In the genomic region with DNA sequence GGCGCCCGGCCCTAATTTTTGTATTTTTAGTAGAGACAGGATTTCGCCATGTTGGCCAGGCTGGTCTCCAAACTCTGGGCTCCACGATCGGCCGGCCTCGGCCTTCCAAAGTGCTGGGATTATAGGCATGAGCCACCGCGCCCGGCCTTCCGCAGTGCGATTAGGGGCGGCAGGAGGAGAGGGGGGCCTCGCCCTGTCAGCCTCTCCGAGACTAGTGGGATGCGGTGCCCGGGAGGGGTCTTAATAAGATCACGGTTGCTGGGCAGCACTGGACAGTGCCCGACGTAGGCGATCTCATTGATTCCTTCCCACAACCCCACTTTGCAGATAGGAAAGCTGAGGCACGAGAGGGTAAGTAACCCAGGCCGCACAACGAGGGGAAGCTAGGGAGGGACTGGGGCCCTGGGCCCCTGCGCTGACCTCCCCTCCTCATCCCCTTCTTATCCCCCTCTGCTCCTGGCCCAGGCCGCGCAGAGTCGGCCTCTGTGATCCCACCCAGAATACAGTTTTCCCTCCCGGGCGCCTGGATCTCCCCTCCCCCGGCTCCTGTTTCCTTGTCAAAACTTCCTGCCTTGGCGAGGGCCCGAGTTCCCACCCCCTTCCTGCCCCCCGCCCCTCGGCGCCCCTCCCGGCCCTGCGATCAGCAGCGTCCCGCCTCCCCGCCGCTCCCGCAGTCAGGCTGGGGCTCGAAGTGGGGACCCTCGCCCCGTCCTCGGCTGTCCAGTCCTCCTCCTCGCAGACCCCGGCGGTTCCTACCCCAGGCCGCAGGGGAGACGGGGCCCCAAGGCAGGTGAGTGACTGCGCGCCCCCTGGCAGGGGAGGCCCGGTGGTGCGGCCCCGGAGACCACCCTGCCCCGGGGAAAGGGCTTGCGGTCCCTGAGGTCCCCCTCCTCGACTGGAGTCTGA, we compare ENCODE assay signal across 1 cellular context.
TF ChIP-seq lines count a peak whose summit lies in the region.

A gene with protein sequence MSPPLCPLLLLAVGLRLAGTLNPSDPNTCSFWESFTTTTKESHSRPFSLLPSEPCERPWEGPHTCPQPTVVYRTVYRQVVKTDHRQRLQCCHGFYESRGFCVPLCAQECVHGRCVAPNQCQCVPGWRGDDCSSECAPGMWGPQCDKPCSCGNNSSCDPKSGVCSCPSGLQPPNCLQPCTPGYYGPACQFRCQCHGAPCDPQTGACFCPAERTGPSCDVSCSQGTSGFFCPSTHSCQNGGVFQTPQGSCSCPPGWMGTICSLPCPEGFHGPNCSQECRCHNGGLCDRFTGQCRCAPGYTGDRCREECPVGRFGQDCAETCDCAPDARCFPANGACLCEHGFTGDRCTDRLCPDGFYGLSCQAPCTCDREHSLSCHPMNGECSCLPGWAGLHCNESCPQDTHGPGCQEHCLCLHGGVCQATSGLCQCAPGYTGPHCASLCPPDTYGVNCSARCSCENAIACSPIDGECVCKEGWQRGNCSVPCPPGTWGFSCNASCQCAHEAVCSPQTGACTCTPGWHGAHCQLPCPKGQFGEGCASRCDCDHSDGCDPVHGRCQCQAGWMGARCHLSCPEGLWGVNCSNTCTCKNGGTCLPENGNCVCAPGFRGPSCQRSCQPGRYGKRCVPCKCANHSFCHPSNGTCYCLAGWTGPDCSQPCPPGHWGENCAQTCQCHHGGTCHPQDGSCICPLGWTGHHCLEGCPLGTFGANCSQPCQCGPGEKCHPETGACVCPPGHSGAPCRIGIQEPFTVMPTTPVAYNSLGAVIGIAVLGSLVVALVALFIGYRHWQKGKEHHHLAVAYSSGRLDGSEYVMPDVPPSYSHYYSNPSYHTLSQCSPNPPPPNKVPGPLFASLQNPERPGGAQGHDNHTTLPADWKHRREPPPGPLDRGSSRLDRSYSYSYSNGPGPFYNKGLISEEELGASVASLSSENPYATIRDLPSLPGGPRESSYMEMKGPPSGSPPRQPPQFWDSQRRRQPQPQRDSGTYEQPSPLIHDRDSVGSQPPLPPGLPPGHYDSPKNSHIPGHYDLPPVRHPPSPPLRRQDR (plus strand): TSS at position 671 of the 906 bp plus-strand sequence. CDS start 10,209 bp downstream, outside the sequence.

TF ChIP-seq in GM23338, 12 proteins besides CTCF, POLR2A, EP300 and RAD21 (continued from another document):
- TF ChIP-seq, protein P1, sequence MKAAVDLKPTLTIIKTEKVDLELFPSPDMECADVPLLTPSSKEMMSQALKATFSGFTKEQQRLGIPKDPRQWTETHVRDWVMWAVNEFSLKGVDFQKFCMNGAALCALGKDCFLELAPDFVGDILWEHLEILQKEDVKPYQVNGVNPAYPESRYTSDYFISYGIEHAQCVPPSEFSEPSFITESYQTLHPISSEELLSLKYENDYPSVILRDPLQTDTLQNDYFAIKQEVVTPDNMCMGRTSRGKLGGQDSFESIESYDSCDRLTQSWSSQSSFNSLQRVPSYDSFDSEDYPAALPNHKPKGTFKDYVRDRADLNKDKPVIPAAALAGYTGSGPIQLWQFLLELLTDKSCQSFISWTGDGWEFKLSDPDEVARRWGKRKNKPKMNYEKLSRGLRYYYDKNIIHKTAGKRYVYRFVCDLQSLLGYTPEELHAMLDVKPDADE (IDR thresholded peaks at IDR 0.05), result no peak
- TF ChIP-seq POLR2AphosphoS5 (IDR thresholded peaks at IDR 0.05; ENCODE audit: low read depth), result no peak
- TF ChIP-seq, protein P2, sequence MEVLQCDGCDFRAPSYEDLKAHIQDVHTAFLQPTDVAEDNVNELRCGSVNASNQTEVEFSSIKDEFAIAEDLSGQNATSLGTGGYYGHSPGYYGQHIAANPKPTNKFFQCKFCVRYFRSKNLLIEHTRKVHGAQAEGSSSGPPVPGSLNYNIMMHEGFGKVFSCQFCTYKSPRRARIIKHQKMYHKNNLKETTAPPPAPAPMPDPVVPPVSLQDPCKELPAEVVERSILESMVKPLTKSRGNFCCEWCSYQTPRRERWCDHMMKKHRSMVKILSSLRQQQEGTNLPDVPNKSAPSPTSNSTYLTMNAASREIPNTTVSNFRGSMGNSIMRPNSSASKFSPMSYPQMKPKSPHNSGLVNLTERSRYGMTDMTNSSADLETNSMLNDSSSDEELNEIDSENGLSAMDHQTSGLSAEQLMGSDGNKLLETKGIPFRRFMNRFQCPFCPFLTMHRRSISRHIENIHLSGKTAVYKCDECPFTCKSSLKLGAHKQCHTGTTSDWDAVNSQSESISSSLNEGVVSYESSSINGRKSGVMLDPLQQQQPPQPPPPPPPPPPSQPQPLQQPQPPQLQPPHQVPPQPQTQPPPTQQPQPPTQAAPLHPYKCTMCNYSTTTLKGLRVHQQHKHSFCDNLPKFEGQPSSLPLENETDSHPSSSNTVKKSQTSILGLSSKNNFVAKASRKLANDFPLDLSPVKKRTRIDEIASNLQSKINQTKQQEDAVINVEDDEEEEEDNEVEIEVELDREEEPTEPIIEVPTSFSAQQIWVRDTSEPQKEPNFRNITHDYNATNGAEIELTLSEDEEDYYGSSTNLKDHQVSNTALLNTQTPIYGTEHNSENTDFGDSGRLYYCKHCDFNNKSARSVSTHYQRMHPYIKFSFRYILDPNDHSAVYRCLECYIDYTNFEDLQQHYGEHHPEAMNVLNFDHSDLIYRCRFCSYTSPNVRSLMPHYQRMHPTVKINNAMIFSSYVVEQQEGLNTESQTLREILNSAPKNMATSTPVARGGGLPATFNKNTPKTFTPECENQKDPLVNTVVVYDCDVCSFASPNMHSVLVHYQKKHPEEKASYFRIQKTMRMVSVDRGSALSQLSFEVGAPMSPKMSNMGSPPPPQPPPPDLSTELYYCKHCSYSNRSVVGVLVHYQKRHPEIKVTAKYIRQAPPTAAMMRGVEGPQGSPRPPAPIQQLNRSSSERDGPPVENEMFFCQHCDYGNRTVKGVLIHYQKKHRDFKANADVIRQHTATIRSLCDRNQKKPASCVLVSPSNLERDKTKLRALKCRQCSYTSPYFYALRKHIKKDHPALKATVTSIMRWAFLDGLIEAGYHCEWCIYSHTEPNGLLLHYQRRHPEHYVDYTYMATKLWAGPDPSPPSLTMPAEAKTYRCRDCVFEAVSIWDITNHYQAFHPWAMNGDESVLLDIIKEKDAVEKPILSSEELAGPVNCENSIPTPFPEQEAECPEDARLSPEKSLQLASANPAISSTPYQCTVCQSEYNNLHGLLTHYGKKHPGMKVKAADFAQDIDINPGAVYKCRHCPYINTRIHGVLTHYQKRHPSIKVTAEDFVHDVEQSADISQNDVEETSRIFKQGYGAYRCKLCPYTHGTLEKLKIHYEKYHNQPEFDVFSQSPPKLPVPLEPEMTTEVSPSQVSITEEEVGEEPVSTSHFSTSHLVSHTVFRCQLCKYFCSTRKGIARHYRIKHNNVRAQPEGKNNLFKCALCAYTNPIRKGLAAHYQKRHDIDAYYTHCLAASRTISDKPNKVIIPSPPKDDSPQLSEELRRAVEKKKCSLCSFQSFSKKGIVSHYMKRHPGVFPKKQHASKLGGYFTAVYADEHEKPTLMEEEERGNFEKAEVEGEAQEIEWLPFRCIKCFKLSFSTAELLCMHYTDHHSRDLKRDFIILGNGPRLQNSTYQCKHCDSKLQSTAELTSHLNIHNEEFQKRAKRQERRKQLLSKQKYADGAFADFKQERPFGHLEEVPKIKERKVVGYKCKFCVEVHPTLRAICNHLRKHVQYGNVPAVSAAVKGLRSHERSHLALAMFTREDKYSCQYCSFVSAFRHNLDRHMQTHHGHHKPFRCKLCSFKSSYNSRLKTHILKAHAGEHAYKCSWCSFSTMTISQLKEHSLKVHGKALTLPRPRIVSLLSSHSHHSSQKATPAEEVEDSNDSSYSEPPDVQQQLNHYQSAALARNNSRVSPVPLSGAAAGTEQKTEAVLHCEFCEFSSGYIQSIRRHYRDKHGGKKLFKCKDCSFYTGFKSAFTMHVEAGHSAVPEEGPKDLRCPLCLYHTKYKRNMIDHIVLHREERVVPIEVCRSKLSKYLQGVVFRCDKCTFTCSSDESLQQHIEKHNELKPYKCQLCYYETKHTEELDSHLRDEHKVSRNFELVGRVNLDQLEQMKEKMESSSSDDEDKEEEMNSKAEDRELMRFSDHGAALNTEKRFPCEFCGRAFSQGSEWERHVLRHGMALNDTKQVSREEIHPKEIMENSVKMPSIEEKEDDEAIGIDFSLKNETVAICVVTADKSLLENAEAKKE (CRISPR knock-in tag; IDR thresholded peaks at IDR 0.05), result no peak
- no peak for TF ChIP-seq NANOG (IDR thresholded peaks at IDR 0.05; ENCODE audit: borderline replicate concordance)
- TF ChIP-seq, protein P3, sequence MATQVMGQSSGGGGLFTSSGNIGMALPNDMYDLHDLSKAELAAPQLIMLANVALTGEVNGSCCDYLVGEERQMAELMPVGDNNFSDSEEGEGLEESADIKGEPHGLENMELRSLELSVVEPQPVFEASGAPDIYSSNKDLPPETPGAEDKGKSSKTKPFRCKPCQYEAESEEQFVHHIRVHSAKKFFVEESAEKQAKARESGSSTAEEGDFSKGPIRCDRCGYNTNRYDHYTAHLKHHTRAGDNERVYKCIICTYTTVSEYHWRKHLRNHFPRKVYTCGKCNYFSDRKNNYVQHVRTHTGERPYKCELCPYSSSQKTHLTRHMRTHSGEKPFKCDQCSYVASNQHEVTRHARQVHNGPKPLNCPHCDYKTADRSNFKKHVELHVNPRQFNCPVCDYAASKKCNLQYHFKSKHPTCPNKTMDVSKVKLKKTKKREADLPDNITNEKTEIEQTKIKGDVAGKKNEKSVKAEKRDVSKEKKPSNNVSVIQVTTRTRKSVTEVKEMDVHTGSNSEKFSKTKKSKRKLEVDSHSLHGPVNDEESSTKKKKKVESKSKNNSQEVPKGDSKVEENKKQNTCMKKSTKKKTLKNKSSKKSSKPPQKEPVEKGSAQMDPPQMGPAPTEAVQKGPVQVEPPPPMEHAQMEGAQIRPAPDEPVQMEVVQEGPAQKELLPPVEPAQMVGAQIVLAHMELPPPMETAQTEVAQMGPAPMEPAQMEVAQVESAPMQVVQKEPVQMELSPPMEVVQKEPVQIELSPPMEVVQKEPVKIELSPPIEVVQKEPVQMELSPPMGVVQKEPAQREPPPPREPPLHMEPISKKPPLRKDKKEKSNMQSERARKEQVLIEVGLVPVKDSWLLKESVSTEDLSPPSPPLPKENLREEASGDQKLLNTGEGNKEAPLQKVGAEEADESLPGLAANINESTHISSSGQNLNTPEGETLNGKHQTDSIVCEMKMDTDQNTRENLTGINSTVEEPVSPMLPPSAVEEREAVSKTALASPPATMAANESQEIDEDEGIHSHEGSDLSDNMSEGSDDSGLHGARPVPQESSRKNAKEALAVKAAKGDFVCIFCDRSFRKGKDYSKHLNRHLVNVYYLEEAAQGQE (IDR thresholded peaks at IDR 0.05; ENCODE audit: unreplicated experiment), result no peak
